In the genomic region with DNA sequence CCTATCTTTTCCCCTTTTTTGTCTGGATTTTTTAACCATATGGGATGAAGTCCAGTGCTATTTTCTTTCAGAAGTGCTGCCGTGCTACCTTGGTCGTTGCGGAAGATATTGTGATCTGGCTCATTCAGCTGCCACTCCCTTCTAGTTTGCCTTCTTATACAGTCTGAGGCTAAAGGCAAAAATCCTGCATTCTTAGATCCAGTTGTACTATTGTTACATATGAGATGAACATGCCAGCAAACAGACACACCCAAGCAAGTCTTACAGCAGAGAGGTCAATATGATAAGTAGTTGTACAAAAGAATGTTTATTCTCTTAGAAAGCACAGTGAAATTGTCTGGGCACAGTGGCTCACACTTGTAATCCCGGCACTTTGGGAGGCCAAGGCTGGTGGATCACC, we compare ENCODE assay signal across 27 cellular contexts.
"Had no signal": no experiment of that assay in that cellular context is flagged by ENCODE, and none has a peak within 500 bp of the region (broad histone marks: within the 10 kb centered on the region; RNA-seq: fewer than 3 reads in every experiment).

No MANE protein-coding gene starts in this region.

- H3K9me3 ChIP-seq: adrenal gland, body of pancreas had no signal

- H3K36me3 ChIP-seq: adrenal gland, WERI-Rb-1 had no signal

- H3K4me1 ChIP-seq: body of pancreas had no signal

- DNase-seq: activated B cell treated with CpG ODN at 0.5 μM for 24 hours; activated CD4-positive, alpha-beta T cell treated with anti-CD3 and anti-CD28 coated beads for 48 hours; activated CD4-positive, alpha-beta T cell treated with anti-CD3 and anti-CD28 coated beads, Interleukin-2, amount 50 U/mL, for 1 hour; activated CD4-positive, alpha-beta T cell treated with anti-CD3 and anti-CD28 coated beads, Interleukin-2, amount 50 U/mL, for 48 hours; activated CD8-positive, alpha-beta memory T cell treated with anti-CD3 and anti-CD28 coated beads for 24 hours; activated CD8-positive, alpha-beta T cell treated with anti-CD3 and anti-CD28 coated beads for 36 hours; activated effector memory CD4-positive, alpha-beta T cell treated with anti-CD3 and anti-CD28 coated beads, Interleukin-2, amount 50 U/mL, for 16 hours; activated naive CD4-positive, alpha-beta T cell treated with anti-CD3 and anti-CD28 coated beads for 36 hours; activated naive CD8-positive, alpha-beta T cell treated with anti-CD3 and anti-CD28 coated beads for 36 hours; activated naive CD8-positive, alpha-beta T cell treated with anti-CD3 and anti-CD28 coated beads, Interleukin-2, amount 50 U/mL, for 24 hours; activated T-cell treated with anti-CD3 and anti-CD28 coated beads, Interleukin-2, amount 50 U/mL, for 48 hours; adrenal gland; amygdala; aorta; body of pancreas; caudate nucleus; cortex of kidney; dermis blood vessel endothelial cell; effector CD4-positive, alpha-beta T cell; effector memory CD8-positive, alpha-beta T cell; foreskin fibroblast; head of caudate nucleus; T-helper 17 cell; T1000; WERI-Rb-1 had no signal

- H3K4me3 ChIP-seq: adrenal gland, body of pancreas had no signal

- H3K27ac ChIP-seq: adrenal gland, body of pancreas, epithelial cell of prostate, WERI-Rb-1 had no signal

- ATAC-seq: activated CD4-positive, CD25-positive, alpha-beta regulatory T cell treated with anti-CD3 and anti-CD28 coated beads, Interleukin-2, amount 50 U/mL, for 24 hours; activated CD8-positive, alpha-beta T cell treated with anti-CD3 and anti-CD28 coated beads for 36 hours; activated naive CD8-positive, alpha-beta T cell treated with anti-CD3 and anti-CD28 coated beads, Interleukin-2, amount 50 U/mL, for 24 hours; body of pancreas; effector memory CD8-positive, alpha-beta T cell; T-helper 17 cell had no signal
